In genomic region chr17:8166731-8167130, GRCh38 we compare ENCODE assay signal across 22 cellular contexts. TPM values are rescaled to one million over a fixed set of nuclear protein-coding genes. Genes with fewer than 3 reads are reported as not detected.
A peak's percentile ranks its signal among the peaks of the same experiment; 100 is the strongest.
DNase-seq lines count a peak whose midpoint lies in the region; FAIRE-seq and TF ChIP-seq lines count a peak whose summit lies in the region.
"Had no signal": no experiment of that assay in that cellular context is flagged by ENCODE, and none has a peak within 500 bp of the region (broad histone marks: within the 10 kb centered on the region; RNA-seq: fewer than 3 reads in every experiment).

No MANE protein-coding gene starts in this region.

- H3K4me3 ChIP-seq in bronchial epithelial cell (ENCODE audit: low read depth, low read length) (no peak overlapping the region), MG63 (no peak overlapping the region)
- H3K4me3 ChIP-seq: heart left ventricle, thoracic aorta had no signal

- no peaks in the 10 kb centered on the region for H3K27me3 ChIP-seq in bronchial epithelial cell (ENCODE audit: control insufficient read depth, insufficient read depth, low read length)
- no peaks in the 10 kb centered on the region for H3K27me3 ChIP-seq in MG63
- H3K27me3 ChIP-seq: heart left ventricle had no signal

- H3K36me3 ChIP-seq in bronchial epithelial cell (ENCODE audit: control insufficient read depth, insufficient read depth, low read length) (no peaks in the 10 kb centered on the region), MG63 (peaks cover 5% of the 10 kb centered on the region; the same call in 1 of the 2 replicates)
- H3K36me3 ChIP-seq: thoracic aorta had no signal

- H3K27me3 Mint-ChIP-seq in HFFc6 (ENCODE audit: insufficient read depth) (peaks cover 7% of the 10 kb centered on the region), neural crest cell (ENCODE audit: low read depth) (no peaks in the 10 kb centered on the region)
- H3K27me3 Mint-ChIP-seq: activated CD4-positive, alpha-beta T cell treated with anti-CD3 and anti-CD28 coated beads for 36 hours; activated CD8-positive, alpha-beta memory T cell treated with anti-CD3 and anti-CD28 coated beads, Interleukin-2, amount 10 ng/mL, durations not matched to agents 7 days and 5 days had no signal

- DNase-seq in HFFc6 (no peak), bronchial epithelial cell (ENCODE audit: low read depth) (peak; percentile 48), neural crest cell (ENCODE audit: low read depth, low spot score) (no peak), COLO829 (ENCODE audit: low spot score) (no peak), caudate nucleus (lab: John Stamatoyannopoulos, UW) (no peak), MG63 (no peak)
- DNase-seq: activated CD4-positive, alpha-beta T cell treated with anti-CD3 and anti-CD28 coated beads for 36 hours; activated CD8-positive, alpha-beta memory T cell treated with anti-CD3 and anti-CD28 coated beads, Interleukin-2, amount 10 ng/mL, durations not matched to agents 7 days and 5 days; activated effector memory CD4-positive, alpha-beta T cell treated with Interleukin-2 at 50 U/mL for 16 hours; amygdala; CD8-positive, alpha-beta memory T cell; DMS79 treated with DMSO at 0.1 percent for 48 hours; immature natural killer cell; NCI-H1417 treated with DMSO at 0.1 percent for 48 hours; NCI-H524 treated with DMSO at 0.1 percent for 48 hours; stimulated activated CD4-positive, alpha-beta T cell treated with anti-CD3 and anti-CD28 coated beads, Interleukin-15, amount 100 ng/mL, for 24 hours; SW 1271 had no signal

- H3K27ac Mint-ChIP-seq in HFFc6 (peak overlapping the region; percentile 63; the same call in 1 of the 2 replicates), neural crest cell (ENCODE audit: unreplicated experiment) (no peak overlapping the region)
- H3K27ac Mint-ChIP-seq: activated CD4-positive, alpha-beta T cell treated with anti-CD3 and anti-CD28 coated beads for 36 hours; activated CD8-positive, alpha-beta memory T cell treated with anti-CD3 and anti-CD28 coated beads, Interleukin-2, amount 10 ng/mL, durations not matched to agents 7 days and 5 days had no signal

- no peak for FAIRE-seq in bronchial epithelial cell (lab: Jason Lieb, UNC)
- FAIRE-seq: H54, TTC549 had no signal

- no peak overlapping the region for H3K27ac ChIP-seq in caudate nucleus (ENCODE audit: low read depth, low read length)
- H3K27ac ChIP-seq: heart left ventricle, thoracic aorta had no signal

- TF ChIP-seq CTCF in HFFc6 (IDR thresholded peaks at IDR 0.05) (no peak), bronchial epithelial cell (IDR thresholded peaks at IDR 0.05; ENCODE audit: insufficient read depth, low read length, severe bottlenecking) (no peak), neural crest cell (conservative IDR thresholded peaks at IDR 0.05) (no peak)

- H3K36me3 Mint-ChIP-seq in HFFc6 (ENCODE audit: low read depth) (peaks cover 1% of the 10 kb centered on the region), neural crest cell (ENCODE audit: low read depth) (no peaks in the 10 kb centered on the region)
- H3K36me3 Mint-ChIP-seq: immature natural killer cell had no signal

- peaks cover 23% of the 10 kb centered on the region for H3K4me1 Mint-ChIP-seq in HFFc6 (ENCODE audit: low read depth)
- peaks cover 26% of the 10 kb centered on the region for H3K4me1 Mint-ChIP-seq in neural crest cell

- no peak overlapping the region for H3K4me3 Mint-ChIP-seq in HFFc6
- H3K4me3 Mint-ChIP-seq in neural crest cell = peak overlapping the region; percentile 54
- H3K4me3 Mint-ChIP-seq: activated CD4-positive, alpha-beta T cell treated with anti-CD3 and anti-CD28 coated beads for 36 hours; activated CD8-positive, alpha-beta memory T cell treated with anti-CD3 and anti-CD28 coated beads, Interleukin-2, amount 10 ng/mL, durations not matched to agents 7 days and 5 days; immature natural killer cell had no signal

- no peaks in the 10 kb centered on the region for H3K9me3 ChIP-seq in MG63
- H3K9me3 ChIP-seq: heart left ventricle, thoracic aorta had no signal

- no peaks in the 10 kb centered on the region for H3K9me3 Mint-ChIP-seq in HFFc6
- no peaks in the 10 kb centered on the region for H3K9me3 Mint-ChIP-seq in neural crest cell
- H3K9me3 Mint-ChIP-seq: CD8-positive, alpha-beta memory T cell; immature natural killer cell had no signal

RNA-seq across cellular contexts. Expression of gene VAMP2, which starts 4.0 kb away (rescaled TPM):
- total RNA-seq in HFFc6 (2021; fragmentation: NEBNext Ultra II Directional; extraction: Animal tissue kit (Norgen Biotek cat#: 25700)) = 10 to 100 TPM; 37.0 to 47.6 (median 44.5) TPM
- 2.1 and 4.4 TPM in 2 replicates for total RNA-seq in bronchial epithelial cell
- total RNA-seq in neural crest cell = 47.2 and 49.7 TPM in 2 replicates
- total RNA-seq in MG63 (2014; rRNA removed; shearing (Covaris generic); ENCODE audit: low replicate concordance) = 0.59 and 3.2 TPM in 2 replicates

RNA-seq across cellular contexts. Expression of gene TMEM107, which starts 9.4 kb away (rescaled TPM):
- 10 to 100 TPM; 13.8 to 18.8 (median 17.5) TPM for total RNA-seq in HFFc6 (2021; fragmentation: NEBNext Ultra II Directional; extraction: Animal tissue kit (Norgen Biotek cat#: 25700))
- total RNA-seq in bronchial epithelial cell = 20.2 and 24.2 TPM in 2 replicates
- 41.4 and 45.7 TPM in 2 replicates for total RNA-seq in neural crest cell
- 17.6 and 25.6 TPM in 2 replicates for total RNA-seq in MG63 (2014; rRNA removed; shearing (Covaris generic); ENCODE audit: low replicate concordance)

RNA-seq across cellular contexts. Expression of gene PER1, which starts 14.5 kb away (rescaled TPM):
- total RNA-seq in HFFc6 (2021; fragmentation: NEBNext Ultra II Directional; extraction: Animal tissue kit (Norgen Biotek cat#: 25700)) = 10 to 100 TPM; 18.9 to 31.8 (median 26.9) TPM
- total RNA-seq in bronchial epithelial cell (21.9 and 26.4 TPM in 2 replicates), neural crest cell (38.3 and 51.6 TPM in 2 replicates)
- 1.3 and 7.9 TPM in 2 replicates for total RNA-seq in MG63 (2014; rRNA removed; shearing (Covaris generic); ENCODE audit: low replicate concordance)

RNA-seq across cellular contexts. Expression of gene BORCS6, which starts 23.2 kb away (rescaled TPM):
- 1 to 10 TPM; 4.4 to 6.0 (median 4.6) TPM for total RNA-seq in HFFc6 (2021; fragmentation: NEBNext Ultra II Directional; extraction: Animal tissue kit (Norgen Biotek cat#: 25700))
- 6.5 and 6.8 TPM in 2 replicates for total RNA-seq in bronchial epithelial cell
- 5.5 and 5.6 TPM in 2 replicates for total RNA-seq in neural crest cell
- 8.6 and 17.3 TPM in 2 replicates for total RNA-seq in MG63 (2014; rRNA removed; shearing (Covaris generic); ENCODE audit: low replicate concordance)

RNA-seq across cellular contexts. Expression of gene HES7, which starts 42.8 kb away (rescaled TPM):
- total RNA-seq in HFFc6 (2021; fragmentation: NEBNext Ultra II Directional; extraction: Animal tissue kit (Norgen Biotek cat#: 25700)) = under 1 TPM; 0.24 to 0.54 (median 0.41) TPM
- 0.13 and 1.3 TPM in 2 replicates for total RNA-seq in bronchial epithelial cell
- total RNA-seq in neural crest cell = 0.41 and 0.56 TPM in 2 replicates
- not detected in 2 replicates for total RNA-seq in MG63 (2014; rRNA removed; shearing (Covaris generic); ENCODE audit: low replicate concordance)
- total RNA-seq: lower leg skin, thoracic aorta had no signal
